24 cellular contexts compared by ENCODE assay signal in the genomic region with DNA sequence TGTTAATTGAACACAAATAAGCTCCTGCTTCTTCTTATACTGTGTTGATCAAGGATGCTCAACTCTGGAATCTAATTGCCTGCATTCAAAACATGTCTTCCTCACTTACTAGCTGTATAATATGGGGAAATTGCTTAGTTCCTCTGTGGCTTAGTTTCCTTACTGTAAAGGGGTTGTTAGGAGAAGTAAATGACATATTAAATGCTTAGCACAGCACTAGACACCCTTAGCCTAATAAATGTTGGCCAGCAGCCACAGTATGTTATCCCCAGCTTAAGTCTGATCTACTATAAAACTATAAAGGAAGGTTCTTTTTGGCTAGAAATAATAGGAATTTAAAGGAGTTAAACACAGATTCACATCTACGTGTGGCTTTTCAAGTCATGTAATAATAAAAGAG.
A peak's percentile ranks its signal among the peaks of the same experiment; 100 is the strongest.
DNase-seq lines count a peak whose midpoint lies in the region; ATAC-seq and TF ChIP-seq lines count a peak whose summit lies in the region.
"Had no signal": no experiment of that assay in that cellular context is flagged by ENCODE, and none has a peak within 500 bp of the region (broad histone marks: within the 10 kb centered on the region; RNA-seq: fewer than 3 reads in every experiment).

No MANE protein-coding gene starts in this region.

- H3K9me3 ChIP-seq in Caco-2 (no peaks in the 10 kb centered on the region), H9 (ENCODE audit: control insufficient read depth, low read depth, low read length) (no peaks in the 10 kb centered on the region)
- H3K9me3 ChIP-seq: prostate gland, SK-N-SH had no signal

- H3K14ac ChIP-seq in H9 (ENCODE audit: insufficient read depth, low read length), result no peak overlapping the region

- H3K4me3 ChIP-seq in Caco-2 (ENCODE audit: low read depth, low read length), result no peak overlapping the region
- H3K4me3 ChIP-seq: prostate gland had no signal

- H3K36me3 ChIP-seq in Caco-2 (ENCODE audit: control insufficient read depth, insufficient read depth, low read length), result no peaks in the 10 kb centered on the region
- H3K36me3 ChIP-seq: prostate gland had no signal

- DNase-seq in Caco-2 (no peak), Kasumi-1 (lab: John Stamatoyannopoulos, UW) (peak; percentile 19 to 33), left ventricle myocardium superior (no peak), DMS 273 (lab: John Stamatoyannopoulos, UW; ENCODE audit: unreplicated experiment) (no peak), COLO829 (ENCODE audit: low spot score) (no peak), H9 (no peak)
- DNase-seq: activated CD4-positive, alpha-beta T cell treated with anti-CD3 and anti-CD28 coated beads, Interleukin-2, amount 50 U/mL, for 1 hour; anterior cingulate cortex; caudate nucleus; CD4-positive, alpha-beta T cell; DMS153; HFFc6; NCI-H1092; NCI-H187 treated with DMSO at 0.1 percent for 48 hours; NCI-H526 treated with DMSO at 0.1 percent for 48 hours; nephron progenitor cell; SK-N-SH; stimulated activated CD8-positive, alpha-beta memory T cell treated with anti-CD3 and anti-CD28 coated beads, Interleukin-4, amount 100 ng/mL, for 48 hours had no signal

- no peak overlapping the region for H3K4ac ChIP-seq in H9 (ENCODE audit: low read depth, low read length)

- H3K79me1 ChIP-seq in H9 (ENCODE audit: insufficient read depth, low read depth, low read length, poor library complexity, severe bottlenecking), result no peaks in the 10 kb centered on the region

- no peak overlapping the region for H2AK5ac ChIP-seq in H9 (ENCODE audit: insufficient read length, low read length)

- TF ChIP-seq CTCF in Caco-2 (IDR thresholded peaks at IDR 0.05; ENCODE audit: insufficient read depth in 1 of 2, low read depth in 1 of 2, low read length in 1 of 2, severe bottlenecking in 1 of 2, unreplicated experiment in 1 of 2) (no peak), nephron (IDR thresholded peaks at IDR 0.05; ENCODE audit: unreplicated experiment in 3 of 3) (no peak), H9 (conservative IDR thresholded peaks at IDR 0.05) (no peak)

- intact Hi-C loops in Caco-2 (cut with micrococcal nuclease; ENCODE audit: unreplicated experiment) (no loop called here), left ventricle myocardium superior (cut with micrococcal nuclease) (no loop called here)

- H3K9me3 Mint-ChIP-seq in Caco-2 (ENCODE audit: unreplicated experiment) (no peaks in the 10 kb centered on the region), nephron (no peaks in the 10 kb centered on the region), H9 (no peaks in the 10 kb centered on the region)
- H3K9me3 Mint-ChIP-seq: activated naive CD4-positive, alpha-beta T cell treated with anti-CD3 and anti-CD28 coated beads, Interleukin-2, amount 50 U/mL, for 72 hours; CD4-positive, alpha-beta T cell; HFFc6; type B pancreatic cell had no signal

- H3K36me3 Mint-ChIP-seq in Caco-2 (ENCODE audit: insufficient read depth, unreplicated experiment), result peaks cover 6% of the 10 kb centered on the region
- no peaks in the 10 kb centered on the region for H3K36me3 Mint-ChIP-seq in nephron (ENCODE audit: low read depth)
- no peaks in the 10 kb centered on the region for H3K36me3 Mint-ChIP-seq in H9 (ENCODE audit: insufficient read depth in 1 of 3, low read depth in 3 of 3)
- H3K36me3 Mint-ChIP-seq: activated naive CD4-positive, alpha-beta T cell treated with anti-CD3 and anti-CD28 coated beads, Interleukin-2, amount 50 U/mL, for 72 hours; mesothelial cell of epicardium; type B pancreatic cell had no signal

- no peak overlapping the region for H2BK120ac ChIP-seq in H9 (ENCODE audit: low read depth, low read length, poor library complexity, severe bottlenecking)

- H3K27me3 Mint-ChIP-seq in Caco-2 (ENCODE audit: insufficient read depth, unreplicated experiment), result no peaks in the 10 kb centered on the region
- no peaks in the 10 kb centered on the region for H3K27me3 Mint-ChIP-seq in nephron (ENCODE audit: low read depth)
- H3K27me3 Mint-ChIP-seq in H9 (ENCODE audit: low read depth), result no peaks in the 10 kb centered on the region
- H3K27me3 Mint-ChIP-seq: type B pancreatic cell had no signal

- H3K4me2 ChIP-seq in H9 (ENCODE audit: insufficient read depth, insufficient read length, low read length), result no peak overlapping the region
- H3K4me2 ChIP-seq: SK-N-SH had no signal

- H3K4me3 Mint-ChIP-seq in Caco-2 (ENCODE audit: unreplicated experiment) (no peak overlapping the region), nephron (no peak overlapping the region), H9 (no peak overlapping the region)
- H3K4me3 Mint-ChIP-seq: CD4-positive, alpha-beta T cell; HFFc6; mesothelial cell of epicardium; nephron progenitor cell; type B pancreatic cell had no signal

- H2BK12ac ChIP-seq in H9 (ENCODE audit: insufficient read length, low read depth, low read length), result no peak overlapping the region

- no TSS peak for BruUV-seq in Caco-2 (replicated peaks; lab: Mats Ljungman, UMichigan)

- H3K27ac Mint-ChIP-seq in Caco-2 (ENCODE audit: unreplicated experiment), result peak overlapping the region; percentile 46
- H3K27ac Mint-ChIP-seq in nephron, result peak overlapping the region; percentile 91 to 96 (median 96)
- no peak overlapping the region for H3K27ac Mint-ChIP-seq in H9
- H3K27ac Mint-ChIP-seq: activated naive CD4-positive, alpha-beta T cell treated with anti-CD3 and anti-CD28 coated beads, Interleukin-2, amount 50 U/mL, for 72 hours; CD4-positive, alpha-beta T cell; HFFc6; mesothelial cell of epicardium; nephron progenitor cell; type B pancreatic cell had no signal

- H3K23me2 ChIP-seq in H9 (ENCODE audit: insufficient read length, low read depth, low read length, poor library complexity, severe bottlenecking), result no peaks in the 10 kb centered on the region

- peak; percentile 43 for ATAC-seq in left ventricle myocardium superior
- no peak for ATAC-seq in HG03139 (IDR thresholded peaks at IDR 0.05; ENCODE audit: unreplicated experiment)
- ATAC-seq: activated naive CD4-positive, alpha-beta T cell treated with anti-CD3 and anti-CD28 coated beads, Interleukin-2, amount 50 U/mL, for 72 hours had no signal

- no peak overlapping the region for H3K27ac ChIP-seq in H9 (ENCODE audit: insufficient read length, low read depth, low read length)
- H3K27ac ChIP-seq: prostate gland had no signal

- H3K27me3 ChIP-seq in Caco-2 (replicated peaks; ENCODE audit: control insufficient read depth, insufficient read depth, low read length) (no peaks in the 10 kb centered on the region), H9 (ENCODE audit: insufficient read depth, low read length) (no peaks in the 10 kb centered on the region)

- no peak overlapping the region for H4K91ac ChIP-seq in H9 (ENCODE audit: insufficient read length, low read depth, low read length)

- H3K23ac ChIP-seq in H9 (ENCODE audit: insufficient read length, low read depth, low read length), result no peak overlapping the region

- no peak overlapping the region for H3T11ph ChIP-seq in H9 (ENCODE audit: low read length)

- no peak overlapping the region for H2BK5ac ChIP-seq in H9 (ENCODE audit: insufficient read length, low read length)

- peaks cover 34% of the 10 kb centered on the region for H3K4me1 Mint-ChIP-seq in Caco-2 (ENCODE audit: low read depth, unreplicated experiment)
- peaks cover 4% of the 10 kb centered on the region for H3K4me1 Mint-ChIP-seq in nephron
- H3K4me1 Mint-ChIP-seq in H9, result no peaks in the 10 kb centered on the region
- H3K4me1 Mint-ChIP-seq: nephron progenitor cell had no signal

- no peak overlapping the region for H4K5ac ChIP-seq in H9 (ENCODE audit: insufficient read length, low read depth, low read length)

- no peak overlapping the region for H3K56ac ChIP-seq in H9 (ENCODE audit: insufficient read length, low read depth, low read length)

- H2AFZ ChIP-seq in H9 (ENCODE audit: low read length), result no peak overlapping the region

- WGBS in H9 (ENCODE audit: extremely low coverage, insufficient read length, low lambda C conversion rate), result no CpG with 5 or more reads among the region's 1 CpG

- H4K20me1 ChIP-seq in H9 (ENCODE audit: control insufficient read depth, insufficient read depth, insufficient read length), result no peaks in the 10 kb centered on the region

- POLR2A ChIA-PET in Caco-2 (lab: Charles Lee), result no interaction called here

- H2BK15ac ChIP-seq in H9 (ENCODE audit: low read depth, low read length), result no peak overlapping the region

- CTCF ChIA-PET in Caco-2 (lab: Charles Lee), result interaction anchor here (0.8 kb wide), 1 partner anchor 308 kb away, joined by 3 read pairs; no protein-coding TSS in a partner anchor

- no peak overlapping the region for H3K9ac ChIP-seq in H9 (ENCODE audit: extremely low read depth, insufficient read length, low read length)
- H3K9ac ChIP-seq: SK-N-SH had no signal

- no peaks in the 10 kb centered on the region for H3K79me2 ChIP-seq in H9 (ENCODE audit: insufficient read depth, low read length)

- no peak overlapping the region for H4K8ac ChIP-seq in H9 (replicated peaks; ENCODE audit: insufficient read length, low read depth, low read length)

- H3K4me1 ChIP-seq in Caco-2 (peaks cover 35% of the 10 kb centered on the region), H9 (ENCODE audit: insufficient read depth, low read length) (no peaks in the 10 kb centered on the region)
- H3K4me1 ChIP-seq: prostate gland had no signal

- no peak overlapping the region for H2BK20ac ChIP-seq in H9 (ENCODE audit: low read depth, low read length, poor library complexity, severe bottlenecking)

- H3K18ac ChIP-seq in H9 (ENCODE audit: insufficient read length, low read depth, low read length), result no peak overlapping the region

Comparison
In these comparisons a context has a peak if more than half of its experiments do, and no peak if none do; other contexts are left out.
1. DNase-seq: peak in Kasumi-1 (2 of 2); none in Caco-2 (0 of 2), left ventricle myocardium superior (single experiment), DMS 273 (single experiment), COLO829 (single experiment) and H9 (single experiment).
2. H3K27ac Mint-ChIP-seq: peak in Caco-2 (single experiment) and nephron (3 of 3); none in H9 (0 of 3).